In the genomic region with DNA sequence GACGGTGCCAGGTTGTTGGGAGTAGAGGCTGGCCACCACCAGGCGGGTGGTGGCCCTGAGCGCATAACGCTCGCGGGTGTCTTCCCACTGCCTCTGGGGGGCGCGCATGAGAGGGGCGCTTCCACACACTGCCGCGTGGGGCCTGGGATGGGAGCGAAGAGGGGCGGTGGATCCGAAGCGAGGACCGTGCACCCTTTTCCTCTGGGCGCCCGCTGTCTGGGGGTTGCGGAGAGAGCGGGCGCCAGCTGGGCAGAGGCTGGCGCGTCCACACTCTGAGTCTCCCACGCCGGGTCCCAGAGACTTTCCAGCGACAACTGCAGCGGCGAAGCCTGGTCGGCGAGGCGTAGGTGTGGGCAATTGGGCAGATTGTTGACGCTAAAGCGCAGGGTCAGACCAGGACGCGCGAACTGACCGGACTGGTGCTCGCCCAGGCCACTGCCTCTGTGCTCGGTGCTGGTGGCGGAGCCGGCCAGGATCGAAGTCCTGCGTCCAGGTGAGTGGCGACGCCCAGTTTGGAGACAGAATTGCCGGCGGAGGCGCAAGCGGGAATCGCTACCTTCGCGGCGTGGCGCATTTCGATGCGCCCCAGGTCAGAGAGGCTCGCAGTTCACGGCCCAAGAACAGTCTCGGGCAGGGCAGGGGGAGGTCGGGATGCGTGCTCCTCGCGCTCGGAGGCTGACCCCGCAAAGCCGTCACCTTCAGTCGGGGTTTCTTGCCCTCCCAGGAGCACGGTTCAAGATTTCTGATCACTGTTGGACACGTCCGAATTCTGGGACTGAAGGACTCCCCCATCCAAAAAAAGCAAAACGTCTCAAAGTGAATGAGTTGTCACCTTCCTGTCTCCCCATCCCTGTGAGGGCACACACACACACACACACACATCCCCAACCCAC, we compare ENCODE assay signal across 17 cellular contexts. TPM values are rescaled to one million over a fixed set of nuclear protein-coding genes. Genes with fewer than 3 reads are reported as not detected.
DNase-seq lines count a peak whose midpoint lies in the region; ATAC-seq, FAIRE-seq and TF ChIP-seq lines count a peak whose summit lies in the region.
"Had no signal": no experiment of that assay in that cellular context is flagged by ENCODE, and none has a peak within 500 bp of the region (broad histone marks: within the 10 kb centered on the region; RNA-seq: fewer than 3 reads in every experiment).

No MANE protein-coding gene starts in this region.

- FAIRE-seq in endothelial cell of umbilical vein (lab: Jason Lieb, UNC) = no peak
- FAIRE-seq: A549 had no signal

- H3K27ac ChIP-seq in A673 (ENCODE audit: low read depth, low read length, poor library complexity, severe bottlenecking) = no peak overlapping the region
- no peak overlapping the region for H3K27ac ChIP-seq in endothelial cell of umbilical vein (ENCODE audit: insufficient read depth, low read depth, low read length)
- H3K27ac ChIP-seq: A549 had no signal

- dilution Hi-C loops in endothelial cell of umbilical vein (cut with MboI; ENCODE audit: extremely low pct_ligation_motif_present, low sequenced_read_pairs) = no loop called here

- POLR2A ChIA-PET in A673 (lab: Charles Lee; ENCODE audit: low non-redundant PET) = no interaction called here
- POLR2A ChIA-PET in endothelial cell of umbilical vein (lab: Charles Lee) = no interaction called here

- BruUV-seq in A673 (replicated peaks; lab: Mats Ljungman, UMichigan) = no TSS peak
- BruUV-seq in endothelial cell of umbilical vein (replicated peaks; lab: Mats Ljungman, UMichigan) = no TSS peak

- H3K4me3 Mint-ChIP-seq in HFFc6 = no peak overlapping the region

- H3K9ac ChIP-seq in endothelial cell of umbilical vein (replicated peaks; ENCODE audit: extremely low read depth, insufficient read depth, low read length) = no peak overlapping the region

- H2AFZ ChIP-seq in endothelial cell of umbilical vein (ENCODE audit: low read depth, low read length) = no peak overlapping the region

- no peak overlapping the region for H3K4me3 ChIP-seq in A673 (ENCODE audit: low read depth, low read length, poor library complexity, severe bottlenecking)
- no peak overlapping the region for H3K4me3 ChIP-seq in endothelial cell of umbilical vein (replicated peaks in 1 of 3; ENCODE audit: insufficient read depth in 1 of 3, low read depth in 1 of 3, low read length in 3 of 3)
- H3K4me3 ChIP-seq: A549 had no signal

- no peaks in the 10 kb centered on the region for H4K20me1 ChIP-seq in endothelial cell of umbilical vein (replicated peaks; ENCODE audit: control insufficient read depth, extremely low read depth, insufficient read depth, low read length)

- H3K9me3 ChIP-seq in A673 (ENCODE audit: low read depth, low read length, poor library complexity, severe bottlenecking) (no peaks in the 10 kb centered on the region), endothelial cell of umbilical vein (replicated peaks; ENCODE audit: control insufficient read depth, insufficient read depth, low read length) (no peaks in the 10 kb centered on the region)
- H3K9me3 ChIP-seq: A549 had no signal

- ATAC-seq in GM18502 (IDR thresholded peaks at IDR 0.05; ENCODE audit: poor library complexity, unreplicated experiment) = no peak
- ATAC-seq: A549 had no signal

- no peaks in the 10 kb centered on the region for H3K4me1 ChIP-seq in A673 (ENCODE audit: insufficient read depth, low read length, poor library complexity, severe bottlenecking)
- no peaks in the 10 kb centered on the region for H3K4me1 ChIP-seq in endothelial cell of umbilical vein (ENCODE audit: control insufficient read depth, extremely low read depth, insufficient read depth, low read length)

- H3K9me1 ChIP-seq in endothelial cell of umbilical vein (replicated peaks; ENCODE audit: control insufficient read depth, extremely low read depth, insufficient read depth, low read length) = no peaks in the 10 kb centered on the region

- no peaks in the 10 kb centered on the region for H3K4me1 Mint-ChIP-seq in HFFc6 (ENCODE audit: low read depth)

- no peak overlapping the region for H3K4me2 ChIP-seq in endothelial cell of umbilical vein (ENCODE audit: insufficient read depth, low read length)
- H3K4me2 ChIP-seq: A549 had no signal

- no peaks in the 10 kb centered on the region for H3K36me3 ChIP-seq in A673 (ENCODE audit: insufficient read depth, low read length, poor library complexity, severe bottlenecking)
- H3K36me3 ChIP-seq in endothelial cell of umbilical vein (ENCODE audit: control insufficient read depth in 2 of 2, extremely low read depth in 1 of 2, insufficient read depth in 2 of 2, low read length in 2 of 2) = no peaks in the 10 kb centered on the region

- H3K9me3 Mint-ChIP-seq in HFFc6 = no peaks in the 10 kb centered on the region

- TF ChIP-seq POLR2A in endothelial cell of umbilical vein (IDR thresholded peaks at IDR 0.05; ENCODE audit: low read depth, low read length) = no peak

- TF ChIP-seq CTCF in A673 (conservative IDR thresholded peaks at IDR 0.05; ENCODE audit: low read depth, low read length) (0 out of 2 replicates have a peak, but pooled peaks have one; percentile 19), HFFc6 (IDR thresholded peaks at IDR 0.05) (peak; percentile 29), endothelial cell of umbilical vein (IDR thresholded peaks at IDR 0.05; ENCODE audit: extremely low read depth in 1 of 2, insufficient read depth in 1 of 2, low read depth in 1 of 2, low read length in 2 of 2) (no peak)

- no peaks in the 10 kb centered on the region for H3K79me2 ChIP-seq in endothelial cell of umbilical vein (ENCODE audit: control insufficient read depth, insufficient read depth, low read length)

- no peak for DNase-seq in A673 (ENCODE audit: low spot score)
- no peak for DNase-seq in HFFc6
- no peak for DNase-seq in endothelial cell of umbilical vein (ENCODE audit: low read depth, low spot score)
- peak; percentile 55 for DNase-seq in retina
- DNase-seq in GM19240 (ENCODE audit: insufficient read length, low spot score) = no peak
- DNase-seq in KG1 (lab: John Stamatoyannopoulos, UW) = no peak
- DNase-seq: DMS79 treated with DMSO at 0.1 percent for 48 hours; KBM-7; NCI-H1105 treated with DMSO at 0.1 percent for 48 hours; NCI-H1694; NCI-H2081 treated with DMSO at 0.1 percent for 48 hours; NK-92 treated with Interleukin-12 subunit alpha and Interleukin-12 subunit beta, amount 100 ng/mL, for 24 hours; Right ventricle myocardium superior had no signal

- H3K27me3 ChIP-seq in A673 (replicated peaks; ENCODE audit: insufficient read depth, low read depth, low read length, poor library complexity) = peaks cover 95% of the 10 kb centered on the region
- H3K27me3 ChIP-seq in endothelial cell of umbilical vein (ENCODE audit: control insufficient read depth in 2 of 2, insufficient read depth in 2 of 2, low read length in 2 of 2) = peaks cover 61 to 81% of the 10 kb centered on the region in 2 experiments

- CTCF ChIA-PET in A673 (lab: Charles Lee) = no interaction called here
- CTCF ChIA-PET in endothelial cell of umbilical vein (lab: Charles Lee) = no interaction called here

- no peaks in the 10 kb centered on the region for H3K36me3 Mint-ChIP-seq in HFFc6 (ENCODE audit: low read depth)

- no peak overlapping the region for H3K27ac Mint-ChIP-seq in HFFc6
- H3K27ac Mint-ChIP-seq: CD14-positive monocyte had no signal

- intact Hi-C loops in A673 (cut with micrococcal nuclease; ENCODE audit: unreplicated experiment) (no loop called here), endothelial cell of umbilical vein (cut with micrococcal nuclease) (no loop called here)

- peaks cover 66% of the 10 kb centered on the region for H3K27me3 Mint-ChIP-seq in HFFc6 (ENCODE audit: insufficient read depth)

TF ChIP-seq in endothelial cell of umbilical vein, 7 proteins besides CTCF, POLR2A, EP300 and RAD21:
- TF ChIP-seq GATA2 (IDR thresholded peaks at IDR 0.05; ENCODE audit: insufficient read depth, insufficient read length, low read depth, low read length) (no peak), EZH2 (IDR thresholded peaks at IDR 0.05; ENCODE audit: borderline replicate concordance, low read depth, low read length, severe bottlenecking) (peak; percentile 58)

RNA-seq across cellular contexts. Expression of a gene that starts 2.6 kb away (rescaled TPM):
- total RNA-seq in A673 (2021) (0.15 and 0.26 TPM in 2 replicates), endothelial cell of umbilical vein (not detected in 2 replicates)
- total RNA-seq in HFFc6 (2021; fragmentation: NEBNext Ultra II Directional; extraction: Animal tissue kit (Norgen Biotek cat#: 25700)) = not detected
- not detected in 2 replicates for polyA plus RNA-seq in endothelial cell of umbilical vein
- polyA plus RNA-seq in endothelial cell of umbilical vein (2011; cell fraction: cytosol; rRNA removed) = not detected in 2 replicates
- polyA plus RNA-seq in endothelial cell of umbilical vein (2011; cell fraction: nucleus; rRNA removed) = not detected in 2 replicates
- not detected in 2 replicates for polyA plus RNA-seq in endothelial cell of umbilical vein (2012)
- not detected in 2 replicates for polyA minus RNA-seq in endothelial cell of umbilical vein
- not detected for polyA minus RNA-seq in endothelial cell of umbilical vein (2011; cell fraction: cytosol; rRNA and poly(A)+ RNA removed)
- polyA minus RNA-seq in endothelial cell of umbilical vein (2011; cell fraction: nucleus; rRNA and poly(A)+ RNA removed) = not detected in 2 replicates
- total RNA-seq: OCI-LY7, Right ventricle myocardium superior had no signal
- polyA plus RNA-seq: CD14-positive monocyte had no signal

Comparison
In these comparisons a context has a peak if more than half of its experiments do, and no peak if none do; other contexts are left out.
1. CTCF ChIP-seq: peak in A673 (single experiment) and HFFc6 (single experiment); none in endothelial cell of umbilical vein (0 of 2).